1 cellular context compared by ENCODE assay signal in the genomic region with DNA sequence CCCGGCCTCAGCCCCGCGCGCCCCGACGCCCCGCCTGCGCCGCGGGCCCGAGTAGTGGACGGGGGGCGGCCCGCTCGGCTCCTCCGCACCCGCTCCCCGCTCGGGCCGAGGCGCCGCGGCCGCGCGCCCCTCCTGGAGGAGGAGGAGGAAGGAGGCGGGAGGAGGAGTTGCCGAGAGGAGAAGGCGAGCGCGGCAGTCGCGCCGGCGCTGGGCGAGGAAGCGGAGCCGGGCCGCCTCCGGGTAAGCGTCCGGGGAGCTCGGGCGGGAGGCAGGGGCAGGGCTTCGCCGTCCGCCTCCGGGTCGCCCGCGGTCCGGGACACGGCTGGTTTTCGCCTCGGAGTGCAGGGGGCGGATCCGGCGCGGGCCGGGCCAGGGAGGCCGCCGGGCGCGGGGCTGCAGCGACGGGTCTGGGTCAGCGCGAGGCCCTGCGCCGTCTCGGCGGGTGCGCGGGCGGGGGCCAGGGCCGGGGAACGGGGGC.
TF ChIP-seq lines count a peak whose summit lies in the region.

TSS of gene SOCS6 (plus strand) at position 195 of the 478 bp plus-strand sequence. CDS start 35,624 bp downstream, outside the sequence.

TF ChIP-seq in K562, 482 proteins besides CTCF, POLR2A, EP300 and RAD21 (continued from another document):
- TF ChIP-seq CUX1 (CRISPR knock-in tag; IDR thresholded peaks at IDR 0.05) = no peak
- TF ChIP-seq STAT5B (CRISPR knock-in tag; IDR thresholded peaks at IDR 0.05) = no peak
- TF ChIP-seq TEAD1 (CRISPR knock-in tag; IDR thresholded peaks at IDR 0.05) = no peak
- no peak for TF ChIP-seq BHLHE40 (IDR thresholded peaks at IDR 0.05; ENCODE audit: low read length)
- TF ChIP-seq, protein P1, sequence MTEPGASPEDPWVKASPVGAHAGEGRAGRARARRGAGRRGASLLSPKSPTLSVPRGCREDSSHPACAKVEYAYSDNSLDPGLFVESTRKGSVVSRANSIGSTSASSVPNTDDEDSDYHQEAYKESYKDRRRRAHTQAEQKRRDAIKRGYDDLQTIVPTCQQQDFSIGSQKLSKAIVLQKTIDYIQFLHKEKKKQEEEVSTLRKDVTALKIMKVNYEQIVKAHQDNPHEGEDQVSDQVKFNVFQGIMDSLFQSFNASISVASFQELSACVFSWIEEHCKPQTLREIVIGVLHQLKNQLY (CRISPR knock-in tag; conservative IDR thresholded peaks at IDR 0.05) = no peak
- TF ChIP-seq RBBP5 (IDR thresholded peaks at IDR 0.05; ENCODE audit: borderline replicate concordance, insufficient read depth, low read length, poor library complexity, severe bottlenecking) = peak; percentile 72
- 0 out of 4 replicates have a peak, but pooled peaks of 1 of the 2 experiments have one; percentile 32 for TF ChIP-seq NONO (IDR thresholded peaks at IDR 0.05; ENCODE audit: low read depth in 2 of 2, low read length in 1 of 2)
- TF ChIP-seq MAZ (CRISPR knock-in tag; conservative IDR thresholded peaks at IDR 0.05 in 1 of 2, IDR thresholded peaks at IDR 0.05 in 1 of 2) = peak in 1 of 2 experiments; percentile 42; a peak in 1 of 4 replicates
- no peak for TF ChIP-seq ZNF146 (CRISPR knock-in tag; IDR thresholded peaks at IDR 0.05; ENCODE audit: unreplicated experiment)
- TF ChIP-seq SRF (CRISPR knock-in tag; IDR thresholded peaks at IDR 0.05) = no peak
- TF ChIP-seq ZNF124 (CRISPR knock-in tag; IDR thresholded peaks at IDR 0.05) = no peak
- no peak for TF ChIP-seq SPI1 (IDR thresholded peaks at IDR 0.05; ENCODE audit: borderline replicate concordance, low read depth, low read length)
- TF ChIP-seq RUNX1 (IDR thresholded peaks at IDR 0.05; ENCODE audit: low read depth) = no peak
- TF ChIP-seq ZBTB9 (CRISPR knock-in tag; IDR thresholded peaks at IDR 0.05) = no peak
- TF ChIP-seq CCNT2 (IDR thresholded peaks at IDR 0.05; ENCODE audit: borderline replicate concordance, extremely low read depth, insufficient read length, low read depth, low read length) = peak; percentile 35
- no peak for TF ChIP-seq GABPA (tag; conservative IDR thresholded peaks at IDR 0.05; ENCODE audit: low read depth)
- TF ChIP-seq HNRNPH1 (optimal IDR thresholded peaks at IDR 0.05; ENCODE audit: low read depth, low read length) = no peak
- TF ChIP-seq TFE3 (CRISPR knock-in tag; IDR thresholded peaks at IDR 0.05) = no peak
- TF ChIP-seq, protein P2, sequence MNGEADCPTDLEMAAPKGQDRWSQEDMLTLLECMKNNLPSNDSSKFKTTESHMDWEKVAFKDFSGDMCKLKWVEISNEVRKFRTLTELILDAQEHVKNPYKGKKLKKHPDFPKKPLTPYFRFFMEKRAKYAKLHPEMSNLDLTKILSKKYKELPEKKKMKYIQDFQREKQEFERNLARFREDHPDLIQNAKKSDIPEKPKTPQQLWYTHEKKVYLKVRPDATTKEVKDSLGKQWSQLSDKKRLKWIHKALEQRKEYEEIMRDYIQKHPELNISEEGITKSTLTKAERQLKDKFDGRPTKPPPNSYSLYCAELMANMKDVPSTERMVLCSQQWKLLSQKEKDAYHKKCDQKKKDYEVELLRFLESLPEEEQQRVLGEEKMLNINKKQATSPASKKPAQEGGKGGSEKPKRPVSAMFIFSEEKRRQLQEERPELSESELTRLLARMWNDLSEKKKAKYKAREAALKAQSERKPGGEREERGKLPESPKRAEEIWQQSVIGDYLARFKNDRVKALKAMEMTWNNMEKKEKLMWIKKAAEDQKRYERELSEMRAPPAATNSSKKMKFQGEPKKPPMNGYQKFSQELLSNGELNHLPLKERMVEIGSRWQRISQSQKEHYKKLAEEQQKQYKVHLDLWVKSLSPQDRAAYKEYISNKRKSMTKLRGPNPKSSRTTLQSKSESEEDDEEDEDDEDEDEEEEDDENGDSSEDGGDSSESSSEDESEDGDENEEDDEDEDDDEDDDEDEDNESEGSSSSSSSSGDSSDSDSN (IDR thresholded peaks at IDR 0.05; ENCODE audit: borderline replicate concordance in 1 of 2, low read depth in 2 of 2, low read length in 2 of 2) = peak in 1 of 2 experiments; percentile 63; a peak in 1 of 4 replicates
- TF ChIP-seq KDM4B (IDR thresholded peaks at IDR 0.05; ENCODE audit: borderline replicate concordance in 2 of 2, low read depth in 1 of 2) = no peak
- no peak for TF ChIP-seq RBM39 (optimal IDR thresholded peaks at IDR 0.05; ENCODE audit: low read depth, low read length)
- TF ChIP-seq PHB2 (IDR thresholded peaks at IDR 0.05; ENCODE audit: low read depth) = no peak
- no peak for TF ChIP-seq NCOA1 (IDR thresholded peaks at IDR 0.05; ENCODE audit: low read depth)
- peak; percentile 61; the same call in 1 of the 2 replicates for TF ChIP-seq PHF8 (IDR thresholded peaks at IDR 0.05; ENCODE audit: borderline replicate concordance, low read length)
- no peak for TF ChIP-seq ZNF274 (IDR thresholded peaks at IDR 0.05; ENCODE audit: borderline replicate concordance, low read depth, low read length)
- TF ChIP-seq, protein P3, sequence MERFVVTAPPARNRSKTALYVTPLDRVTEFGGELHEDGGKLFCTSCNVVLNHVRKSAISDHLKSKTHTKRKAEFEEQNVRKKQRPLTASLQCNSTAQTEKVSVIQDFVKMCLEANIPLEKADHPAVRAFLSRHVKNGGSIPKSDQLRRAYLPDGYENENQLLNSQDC (CRISPR knock-in tag; IDR thresholded peaks at IDR 0.05) = no peak
- no peak for TF ChIP-seq ZNF551 (CRISPR knock-in tag; IDR thresholded peaks at IDR 0.05)
- TF ChIP-seq SIN3B (IDR thresholded peaks at IDR 0.05; ENCODE audit: low read depth) = no peak
- TF ChIP-seq ZNF77 (CRISPR knock-in tag; IDR thresholded peaks at IDR 0.05) = no peak
- TF ChIP-seq, protein P4, sequence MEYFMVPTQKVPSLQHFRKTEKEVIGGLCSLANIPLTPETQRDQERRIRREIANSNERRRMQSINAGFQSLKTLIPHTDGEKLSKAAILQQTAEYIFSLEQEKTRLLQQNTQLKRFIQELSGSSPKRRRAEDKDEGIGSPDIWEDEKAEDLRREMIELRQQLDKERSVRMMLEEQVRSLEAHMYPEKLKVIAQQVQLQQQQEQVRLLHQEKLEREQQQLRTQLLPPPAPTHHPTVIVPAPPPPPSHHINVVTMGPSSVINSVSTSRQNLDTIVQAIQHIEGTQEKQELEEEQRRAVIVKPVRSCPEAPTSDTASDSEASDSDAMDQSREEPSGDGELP (CRISPR knock-in tag; IDR thresholded peaks at IDR 0.05; ENCODE audit: borderline replicate concordance) = no peak
- no peak for TF ChIP-seq RBM14 (IDR thresholded peaks at IDR 0.05; ENCODE audit: borderline replicate concordance, insufficient read depth, low read depth, low read length)
- TF ChIP-seq SAP30 (IDR thresholded peaks at IDR 0.05; ENCODE audit: borderline replicate concordance, insufficient read depth, low read depth, low read length, poor library complexity, severe bottlenecking) = no peak
- TF ChIP-seq BRD4 (IDR thresholded peaks at IDR 0.05) = no peak
- no peak for TF ChIP-seq HOXB6 (CRISPR knock-in tag; IDR thresholded peaks at IDR 0.05; ENCODE audit: borderline replicate concordance)
- no peak for TF ChIP-seq IRF2 (CRISPR knock-in tag; IDR thresholded peaks at IDR 0.05)
- no peak for TF ChIP-seq DIDO1 (tag; IDR thresholded peaks at IDR 0.05; ENCODE audit: low read depth)
